ENCODE assay signal across 14 cellular contexts in the genomic region with DNA sequence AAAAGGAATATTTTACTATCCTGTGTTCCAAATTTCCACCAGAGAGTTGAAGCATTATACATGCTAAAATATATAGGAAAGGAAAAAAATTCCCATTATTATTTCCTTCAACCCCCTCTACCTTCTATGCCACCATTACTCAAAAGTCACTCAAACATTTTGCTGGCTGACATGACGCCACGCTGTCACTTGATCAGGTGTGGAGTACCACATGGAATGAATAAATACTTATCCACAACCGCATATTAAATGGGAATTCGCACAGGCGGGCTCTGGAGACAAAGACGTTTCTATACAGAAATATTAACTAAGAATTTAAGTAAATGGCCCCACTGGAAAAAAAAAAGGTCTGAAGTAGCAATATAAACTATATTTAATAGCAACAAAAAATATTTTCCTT.
"Had no signal": no experiment of that assay in that cellular context is flagged by ENCODE, and none has a peak within 500 bp of the region (broad histone marks: within the 10 kb centered on the region; RNA-seq: fewer than 3 reads in every experiment).

No MANE protein-coding gene starts in this region.

- H3K36me3 Mint-ChIP-seq: stimulated activated memory B cell treated with anti-CD40 and anti-IgM and Interleukin-4, amounts not matched to agents 10 μg/mL and 1 μg/mL and 100 μg/mL, for 72 hours; WTC11 had no signal

- H3K9me3 Mint-ChIP-seq: activated CD4-positive, alpha-beta T cell treated with anti-CD3 and anti-CD28 coated beads, Interleukin-2, amount 10 ng/mL, durations not matched to agents 24 days and 14 days; dendritic cell treated with granulocyte-macrophage colony-stimulating factor and Interleukin-4, amounts not matched to agents 40 ng/mL and 50 ng/mL, for 4 days; mesothelial cell of epicardium; stimulated activated memory B cell treated with anti-CD40 and anti-IgM and Interleukin-4, amounts not matched to agents 10 μg/mL and 1 μg/mL and 100 μg/mL, for 72 hours; WTC11 had no signal

- H3K9me3 ChIP-seq: neutrophil, spleen had no signal

- H3K27ac Mint-ChIP-seq: activated CD4-positive, alpha-beta T cell treated with anti-CD3 and anti-CD28 coated beads, Interleukin-2, amount 10 ng/mL, durations not matched to agents 24 days and 14 days; dendritic cell treated with granulocyte-macrophage colony-stimulating factor and Interleukin-4, amounts not matched to agents 40 ng/mL and 50 ng/mL, for 4 days; T-helper 17 cell; WTC11 had no signal

- H3K4me3 ChIP-seq: spleen had no signal

- H3K27me3 ChIP-seq: neutrophil, spleen had no signal

- H3K27ac ChIP-seq: spleen had no signal

- H3K36me3 ChIP-seq: neutrophil, spleen had no signal

- H3K4me3 Mint-ChIP-seq: activated CD4-positive, alpha-beta T cell treated with anti-CD3 and anti-CD28 coated beads, Interleukin-2, amount 10 ng/mL, durations not matched to agents 24 days and 14 days; dendritic cell treated with granulocyte-macrophage colony-stimulating factor and Interleukin-4, amounts not matched to agents 40 ng/mL and 50 ng/mL, for 4 days; mesothelial cell of epicardium; stimulated activated memory B cell treated with anti-CD40 and anti-IgM and Interleukin-4, amounts not matched to agents 10 μg/mL and 1 μg/mL and 100 μg/mL, for 72 hours; T-helper 17 cell; WTC11 had no signal

- H3K27me3 Mint-ChIP-seq: activated CD4-positive, alpha-beta T cell treated with anti-CD3 and anti-CD28 coated beads, Interleukin-2, amount 10 ng/mL, durations not matched to agents 24 days and 14 days; dendritic cell treated with granulocyte-macrophage colony-stimulating factor and Interleukin-4, amounts not matched to agents 40 ng/mL and 50 ng/mL, for 4 days; stimulated activated memory B cell treated with anti-CD40 and anti-IgM and Interleukin-4, amounts not matched to agents 10 μg/mL and 1 μg/mL and 100 μg/mL, for 72 hours; T-helper 17 cell had no signal

- ATAC-seq: stimulated activated memory B cell treated with anti-CD40 and anti-IgM and Interleukin-4, amounts not matched to agents 10 μg/mL and 1 μg/mL and 100 μg/mL, for 72 hours; T-helper 17 cell; WTC11 had no signal

- DNase-seq: activated CD4-positive, alpha-beta T cell treated with anti-CD3 and anti-CD28 coated beads, Interleukin-2, amount 10 ng/mL, durations not matched to agents 24 days and 14 days; activated gamma-delta T cell treated with Interleukin-2 at 50 U/mL for 16 hours; central memory CD4-positive, alpha-beta T cell; kidney; posterior cingulate gyrus; spleen; stimulated activated CD4-positive, alpha-beta T cell treated with anti-CD3 and anti-CD28 coated beads, Interleukin-1b, Interleukin-23, amount 100 ng/mL, for 48 hours; T-helper 17 cell; trophoblast cell had no signal

- H3K4me1 Mint-ChIP-seq: activated CD4-positive, alpha-beta T cell treated with anti-CD3 and anti-CD28 coated beads, Interleukin-2, amount 10 ng/mL, durations not matched to agents 24 days and 14 days had no signal
